ENCODE assay signal across 12 cellular contexts in genomic region chr2:181306785-181307184, GRCh38.
A peak's percentile ranks its signal among the peaks of the same experiment; 100 is the strongest.
DNase-seq lines count a peak whose midpoint lies in the region; ATAC-seq, FAIRE-seq and TF ChIP-seq lines count a peak whose summit lies in the region.
"Had no signal": no experiment of that assay in that cellular context is flagged by ENCODE, and none has a peak within 500 bp of the region (broad histone marks: within the 10 kb centered on the region; RNA-seq: fewer than 3 reads in every experiment).

No MANE protein-coding gene starts in this region.

- no peak for TF ChIP-seq RAD21 in A549 (conservative IDR thresholded peaks at IDR 0.05 in 1 of 2, IDR thresholded peaks at IDR 0.05 in 1 of 2)

- H3K4me2 ChIP-seq in A549: peak overlapping the region; percentile 30; the same call in 2 of the 3 replicates

- CTCF ChIA-PET in A549 (lab: Yijun Ruan, JAX): interaction anchor here (0.8 kb wide), 1 partner anchor 13 kb away, joined by 3 read pairs; no protein-coding TSS in a partner anchor

- no peak for TF ChIP-seq POLR2A in A549 (IDR thresholded peaks at IDR 0.05; ENCODE audit: low read length)

- H3K4me1 ChIP-seq in A549: 0 out of 3 replicates have a peak, but pooled peaks cover 6% of the 10 kb centered on the region

- H3K4me3 ChIP-seq in A549: no peak overlapping the region
- no peak overlapping the region for H3K4me3 ChIP-seq in choroid plexus epithelial cell (ENCODE audit: low read depth, low read length)

- no peak overlapping the region for H3K27ac ChIP-seq in A549
- H3K27ac ChIP-seq in KOPT-K1 (ENCODE audit: low read depth, low read length, poor library complexity, severe bottlenecking): peak overlapping the region; percentile 97
- H3K27ac ChIP-seq: epithelial cell of prostate had no signal

- H3K9me3 ChIP-seq in A549: no peaks in the 10 kb centered on the region
- H3K9me3 ChIP-seq in KOPT-K1 (ENCODE audit: insufficient read depth, low read length, poor library complexity, severe bottlenecking): no peaks in the 10 kb centered on the region

- H3K36me3 ChIP-seq in KOPT-K1 (ENCODE audit: insufficient read depth, low read length): no peaks in the 10 kb centered on the region

- no peak for FAIRE-seq in A549 (lab: Jason Lieb, UNC)

- no peak for TF ChIP-seq EP300 in A549 (IDR thresholded peaks at IDR 0.05)

- DNase-seq in A549 (ENCODE audit: low read depth in 1 of 2, low spot score in 1 of 2) (no peak), choroid plexus epithelial cell (ENCODE audit: low read depth) (peak; percentile 57), HT-29 (ENCODE audit: low spot score) (no peak), NCI-H2227 (lab: John Stamatoyannopoulos, UW; ENCODE audit: unreplicated experiment) (no peak)
- DNase-seq: activated CD4-positive, alpha-beta T cell treated with anti-CD3 and anti-CD28 coated beads, Interleukin-2, amount 50 U/mL, for 48 hours; H7; NCI-H345 had no signal

- TF ChIP-seq CTCF in A549 (IDR thresholded peaks at IDR 0.05): no peak
- TF ChIP-seq CTCF in choroid plexus epithelial cell (conservative IDR thresholded peaks at IDR 0.05; ENCODE audit: low read depth, low read length): no peak

- ATAC-seq in A549: no peak
- ATAC-seq in GM18907 (IDR thresholded peaks at IDR 0.05; ENCODE audit: unreplicated experiment): peak; percentile 19
- ATAC-seq in HG03097 (IDR thresholded peaks at IDR 0.05; ENCODE audit: low FRiP score, unreplicated experiment): no peak
- ATAC-seq in HG03135 (IDR thresholded peaks at IDR 0.05; ENCODE audit: unreplicated experiment): no peak

- POLR2A ChIA-PET in A549 (lab: Yijun Ruan, JAX): no interaction called here

TF ChIP-seq in A549, 52 proteins besides CTCF, POLR2A, EP300 and RAD21:
- no peak for TF ChIP-seq FOXS1 (CRISPR knock-in tag; IDR thresholded peaks at IDR 0.05)
- no peak for TF ChIP-seq FOSL2 (IDR thresholded peaks at IDR 0.05)
- TF ChIP-seq FOSL2 (CRISPR knock-in tag; IDR thresholded peaks at IDR 0.05): no peak
- no peak for TF ChIP-seq HOXB5 (CRISPR knock-in tag; IDR thresholded peaks at IDR 0.05)
- TF ChIP-seq EHMT2 (IDR thresholded peaks at IDR 0.05; ENCODE audit: low read depth): no peak
- no peak for TF ChIP-seq HOXB13 (CRISPR knock-in tag; IDR thresholded peaks at IDR 0.05; ENCODE audit: low read depth)
- TF ChIP-seq ZC3H11A (IDR thresholded peaks at IDR 0.05): no peak
